In genomic region chr10:97318772-97319651, GRCh38 we compare ENCODE assay signal across 8 cellular contexts. TPM values are rescaled to one million over a fixed set of nuclear protein-coding genes. Genes with fewer than 3 reads are reported as not detected.
DNase-seq lines count a peak whose midpoint lies in the region; ATAC-seq and TF ChIP-seq lines count a peak whose summit lies in the region.

FRAT1 (plus strand) TSS chr10:97319271; CDS start chr10:97319454, 183 bp downstream.

- ATAC-seq in heart right ventricle (peak; percentile 88 to 96 (median 92)), upper lobe of left lung (ENCODE audit: low FRiP score in 2 of 2) (peak; percentile 94 to 95)

- CTCF ChIA-PET in HEK293T (lab: Yijun Ruan, JAX) = no interaction called here

- 0 to 1% methylated on average over 70 to 79 of the region's 79 CpGs for WGBS in heart right ventricle, 2 donors
- 0 to 2% methylated on average over 17 to 23 of the region's 79 CpGs for WGBS in upper lobe of left lung, 2 donors

- H3K4me1 ChIP-seq in adipocyte (ENCODE audit: control insufficient read depth, insufficient read depth, low read length) (peaks cover 11% of the 10 kb centered on the region), heart right ventricle (peaks cover 6 to 53% (median 24%) of the 10 kb centered on the region in 9 donors), upper lobe of left lung (peaks cover 21 to 34% (median 27%) of the 10 kb centered on the region in 4 donors)

- H3K27ac ChIP-seq in heart right ventricle (peak within 1 kb of the TSS; percentile 96 to 100 (median 98)), upper lobe of left lung (peak within 1 kb of the TSS; percentile 98 to 100 (median 100))

- no peak for TF ChIP-seq EP300 in upper lobe of left lung (IDR thresholded peaks at IDR 0.05)

- no peaks in the 10 kb centered on the region for H3K27me3 ChIP-seq in adipocyte (replicated peaks; ENCODE audit: control insufficient read depth, insufficient read depth, low read length)
- H3K27me3 ChIP-seq in heart right ventricle = no peaks in the 10 kb centered on the region
- no peaks in the 10 kb centered on the region for H3K27me3 ChIP-seq in upper lobe of left lung

- peak within 1 kb of the TSS; percentile 96 for H3K9ac ChIP-seq in adipocyte (ENCODE audit: low read length)

- peak; percentile 89 for DNase-seq in HEK293T (ENCODE audit: extremely low spot score)
- DNase-seq in NB4 (ENCODE audit: low read depth) = peak; percentile 92
- DNase-seq in SW 1271 (lab: John Stamatoyannopoulos, UW) = peak; percentile 42 to 84
- peak; percentile 96 for DNase-seq in adipocyte (ENCODE audit: low read depth)
- DNase-seq in heart right ventricle = peak; percentile 92 to 93
- peak; percentile 97 for DNase-seq in posterior vena cava (ENCODE audit: low spot score)
- peak; percentile 88 to 97 for DNase-seq in upper lobe of left lung

- H3K9me3 ChIP-seq in adipocyte (ENCODE audit: control insufficient read depth, low read length) = no peaks in the 10 kb centered on the region
- H3K9me3 ChIP-seq in heart right ventricle = no peaks in the 10 kb centered on the region
- no peaks in the 10 kb centered on the region for H3K9me3 ChIP-seq in upper lobe of left lung

- no peak for TF ChIP-seq CTCF in NB4 (IDR thresholded peaks at IDR 0.05; ENCODE audit: low read depth, low read length)
- TF ChIP-seq CTCF in heart right ventricle (IDR thresholded peaks at IDR 0.05) = no peak
- TF ChIP-seq CTCF in upper lobe of left lung (IDR thresholded peaks at IDR 0.05) = peak in 3 of 6 experiments; percentile 5 to 24 (median 17)

- intact Hi-C loops in heart right ventricle (cut with DNase I) = loop anchor here in 1 of 10 donors (1.0 kb wide), 1 partner anchor 14 kb away; no protein-coding TSS in a partner anchor
- intact Hi-C loops in posterior vena cava (cut with DNase I) = no loop called here

- H3K36me3 ChIP-seq in adipocyte (ENCODE audit: control insufficient read depth, insufficient read depth, low read length, severe bottlenecking) (no peaks in the 10 kb centered on the region), heart right ventricle (no peaks in the 10 kb centered on the region), upper lobe of left lung (no peaks in the 10 kb centered on the region)

- POLR2A ChIA-PET in HEK293T (lab: Yijun Ruan, JAX) = interaction anchor here (0.7 to 3.5 kb wide), 6 partner anchors 10 to 37 kb away, joined by 3 to 22 read pairs (median 5); partner anchors contain the start of gene ARHGAP19

- TF ChIP-seq POLR2A in NB4 (IDR thresholded peaks at IDR 0.05; ENCODE audit: extremely low read depth, insufficient read length) (peak; percentile 59), upper lobe of left lung (IDR thresholded peaks at IDR 0.05) (peak; percentile 40 to 98 (median 92))

- H3K4me3 ChIP-seq in GM08714 (ENCODE audit: low read length) = peak within 1 kb of the TSS; percentile 65
- H3K4me3 ChIP-seq in NB4 (ENCODE audit: low read depth, low read length) = peak within 1 kb of the TSS; percentile 88
- H3K4me3 ChIP-seq in adipocyte (ENCODE audit: low read length) = peak within 1 kb of the TSS; percentile 93
- peak within 1 kb of the TSS; percentile 51 to 97 (median 84) for H3K4me3 ChIP-seq in heart right ventricle
- peak within 1 kb of the TSS; percentile 62 to 90 (median 88) for H3K4me3 ChIP-seq in upper lobe of left lung

TF ChIP-seq in HEK293T, 16 proteins besides CTCF, POLR2A, EP300 and RAD21:
- TF ChIP-seq ARNT (IDR thresholded peaks at IDR 0.05) (peak; percentile 95), LEF1 (IDR thresholded peaks at IDR 0.05; ENCODE audit: borderline replicate concordance) (no peak; the same call in 1 of the 2 replicates), FOXK2 (IDR thresholded peaks at IDR 0.05) (peak; percentile 97), TARDBP (IDR thresholded peaks at IDR 0.05) (no peak), L3MBTL2 (conservative IDR thresholded peaks at IDR 0.05) (peak; percentile 92), BHLHE40 (IDR thresholded peaks at IDR 0.05; ENCODE audit: borderline replicate concordance) (peak; percentile 93)

RNA-seq across cellular contexts. Expression of gene FRAT1, which starts in this region (rescaled TPM):
- 1 to 10 TPM; 2.3 to 6.6 (median 3.1) TPM for total RNA-seq in heart right ventricle
- 1 to 10 TPM; 1.3 to 1.5 TPM for polyA plus RNA-seq in heart right ventricle
- 1 to 10 TPM; 2.1 to 4.2 TPM for total RNA-seq in posterior vena cava
- total RNA-seq in upper lobe of left lung = 10 to 100 TPM in 5 of 6 donors, 1 to 10 TPM in 1; 8.9 to 20.2 (median 15.4) TPM

Comparison
In these comparisons a context has a peak if more than half of its experiments do, and no peak if none do; other contexts are left out.
1. Peak in every context shown above with its lines: DNase-seq, ATAC-seq, H3K4me3 ChIP-seq and H3K27ac ChIP-seq.